Comparison of ENCODE assay signal across 23 cellular contexts in the genomic region with DNA sequence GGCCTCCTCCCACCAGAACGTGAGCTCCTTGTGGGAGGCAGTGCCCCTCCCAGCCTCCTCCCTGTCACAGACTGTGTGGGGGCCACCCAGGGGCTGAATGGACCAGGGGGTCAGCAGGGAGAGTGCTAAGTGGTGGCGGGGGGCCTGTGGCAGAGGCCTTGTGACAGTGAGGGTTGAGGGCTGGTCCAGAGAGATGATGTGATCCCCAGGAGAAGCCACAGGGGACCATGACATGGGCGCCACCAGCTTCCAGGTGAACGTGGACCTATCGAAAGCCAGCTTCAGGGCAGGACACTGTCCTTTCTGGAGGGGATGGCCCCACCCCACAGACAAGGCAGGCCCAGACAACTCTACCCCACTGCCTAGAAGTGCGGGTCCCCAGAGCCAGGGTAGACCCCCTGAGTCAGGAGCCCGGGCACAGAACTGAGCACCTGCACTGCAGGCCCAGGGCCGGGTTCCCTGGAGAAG. TPM values are rescaled to one million over a fixed set of nuclear protein-coding genes. Genes with fewer than 3 reads are reported as not detected.
A peak's percentile ranks its signal among the peaks of the same experiment; 100 is the strongest.
DNase-seq lines count a peak whose midpoint lies in the region; ATAC-seq, FAIRE-seq and TF ChIP-seq lines count a peak whose summit lies in the region.
"Had no signal": no experiment of that assay in that cellular context is flagged by ENCODE, and none has a peak within 500 bp of the region (broad histone marks: within the 10 kb centered on the region; RNA-seq: fewer than 3 reads in every experiment).

No MANE protein-coding gene starts in this region.

- H2BK5ac ChIP-seq in trophoblast cell (ENCODE audit: low read depth, low read length, poor library complexity), result no peak overlapping the region

- CTCF ChIA-PET in activated CD4-positive, alpha-beta T cell treated with anti-CD3 and anti-CD28 coated beads for 36 hours (lab: Charles Lee), result no interaction called here

- H3K4ac ChIP-seq in trophoblast cell (ENCODE audit: low read depth, low read length), result no peak overlapping the region

- POLR2A ChIA-PET in activated CD4-positive, alpha-beta T cell treated with anti-CD3 and anti-CD28 coated beads for 36 hours (lab: Charles Lee), result no interaction called here

- peaks cover 24% of the 10 kb centered on the region for H3K4me1 Mint-ChIP-seq in activated CD4-positive, alpha-beta T cell treated with anti-CD3 and anti-CD28 coated beads for 36 hours
- peaks cover 28% of the 10 kb centered on the region for H3K4me1 Mint-ChIP-seq in chondrocyte (ENCODE audit: low read depth)

- no peak overlapping the region for H3K4me2 ChIP-seq in trophoblast cell (ENCODE audit: low read length)

- peaks cover 4% of the 10 kb centered on the region for H3K79me2 ChIP-seq in trophoblast cell (ENCODE audit: control insufficient read depth, insufficient read depth, low read length, poor library complexity)

- peak overlapping the region; percentile 25 for H3K27ac Mint-ChIP-seq in activated CD4-positive, alpha-beta T cell treated with anti-CD3 and anti-CD28 coated beads for 36 hours
- peak overlapping the region; percentile 65 for H3K27ac Mint-ChIP-seq in chondrocyte (ENCODE audit: unreplicated experiment)
- H3K27ac Mint-ChIP-seq: activated T-helper 1 cell treated with anti-CD3 and anti-CD28 coated beads, Interleukin-12 subunit alpha, Interleukin-12 subunit beta, Interleukin-2, Interleukin-4 antibody, amounts not matched to agents 30 ng/mL and 10 ng/mL and 1 ng/mL, durations not matched to agents 14 hours and 24 hours and 36 hours had no signal

- H3K27ac ChIP-seq in trophoblast cell (ENCODE audit: low read depth, low read length), result peak overlapping the region; percentile 2
- H3K27ac ChIP-seq: heart left ventricle had no signal

- H3K79me1 ChIP-seq in trophoblast cell (ENCODE audit: low read length), result no peaks in the 10 kb centered on the region

- H3K4me3 Mint-ChIP-seq in activated CD4-positive, alpha-beta T cell treated with anti-CD3 and anti-CD28 coated beads for 36 hours, result no peak overlapping the region
- no peak overlapping the region for H3K4me3 Mint-ChIP-seq in chondrocyte (ENCODE audit: unreplicated experiment)
- H3K4me3 Mint-ChIP-seq: activated T-helper 1 cell treated with anti-CD3 and anti-CD28 coated beads, Interleukin-12 subunit alpha, Interleukin-12 subunit beta, Interleukin-2, Interleukin-4 antibody, amounts not matched to agents 30 ng/mL and 10 ng/mL and 1 ng/mL, durations not matched to agents 14 hours and 24 hours and 36 hours; CD14-positive monocyte had no signal

- no peaks in the 10 kb centered on the region for H3K27me3 Mint-ChIP-seq in activated CD4-positive, alpha-beta T cell treated with anti-CD3 and anti-CD28 coated beads for 36 hours
- H3K27me3 Mint-ChIP-seq in chondrocyte (ENCODE audit: low read depth), result no peaks in the 10 kb centered on the region

- no peak overlapping the region for H2BK12ac ChIP-seq in trophoblast cell (ENCODE audit: low read length)

- H3K14ac ChIP-seq in trophoblast cell (ENCODE audit: low read length), result no peak overlapping the region

- H3K4me1 ChIP-seq in trophoblast cell (ENCODE audit: control insufficient read depth in 1 of 2, insufficient read depth in 2 of 2, low read length in 2 of 2), result peaks cover 10 to 21% of the 10 kb centered on the region in 2 experiments

- no peak overlapping the region for H3K9ac ChIP-seq in trophoblast cell (ENCODE audit: low read length)

- H3K4me3 ChIP-seq in trophoblast cell (ENCODE audit: low read depth, low read length), result no peak overlapping the region
- H3K4me3 ChIP-seq: heart left ventricle, skin epidermis had no signal

- FAIRE-seq in H54 (lab: Jason Lieb, UNC), result no peak

- no peaks in the 10 kb centered on the region for H3K9me3 Mint-ChIP-seq in activated CD4-positive, alpha-beta T cell treated with anti-CD3 and anti-CD28 coated beads for 36 hours (ENCODE audit: low read depth)
- no peaks in the 10 kb centered on the region for H3K9me3 Mint-ChIP-seq in chondrocyte (ENCODE audit: low read depth)
- H3K9me3 Mint-ChIP-seq: activated T-helper 1 cell treated with anti-CD3 and anti-CD28 coated beads, Interleukin-12 subunit alpha, Interleukin-12 subunit beta, Interleukin-2, Interleukin-4 antibody, amounts not matched to agents 30 ng/mL and 10 ng/mL and 1 ng/mL, durations not matched to agents 14 hours and 24 hours and 36 hours; CD14-positive monocyte; immature natural killer cell had no signal

- ATAC-seq in activated CD4-positive, alpha-beta T cell treated with anti-CD3 and anti-CD28 coated beads for 36 hours, result no peak
- no peak for ATAC-seq in GM18861 (IDR thresholded peaks at IDR 0.05; ENCODE audit: unreplicated experiment)
- ATAC-seq: heart left ventricle had no signal

- H3K18ac ChIP-seq in trophoblast cell (ENCODE audit: low read length), result no peak overlapping the region

- no peak overlapping the region for H4K12ac ChIP-seq in trophoblast cell (ENCODE audit: low read depth, low read length)

- H4K91ac ChIP-seq in trophoblast cell (ENCODE audit: low read depth, low read length), result no peak overlapping the region

- DNase-seq in activated CD4-positive, alpha-beta T cell treated with anti-CD3 and anti-CD28 coated beads for 36 hours, result peak; percentile 3
- no peak for DNase-seq in activated CD4-positive, alpha-beta T cell treated with anti-CD3 and anti-CD28 coated beads for 48 hours
- DNase-seq in H54 (ENCODE audit: insufficient read length, low spot score), result no peak
- DNase-seq in chondrocyte (ENCODE audit: low spot score), result no peak
- no peak for DNase-seq in trophoblast cell
- DNase-seq in NCI-H82 (lab: John Stamatoyannopoulos, UW), result no peak
- no peak for DNase-seq in activated effector memory CD4-positive, alpha-beta T cell treated with anti-CD3 and anti-CD28 coated beads, Interleukin-2, amount 50 U/mL, for 16 hours
- DNase-seq: activated CD8-positive, alpha-beta memory T cell treated with anti-CD3 and anti-CD28 coated beads for 24 hours; amygdala; central memory CD4-positive, alpha-beta T cell; DMS153; effector CD4-positive, alpha-beta T cell; immature natural killer cell; NCI-H1436 treated with DMSO at 0.1 percent for 48 hours; NCI-H2227 treated with DMSO at 0.1 percent for 48 hours; NK-92 treated with Interleukin-12 subunit alpha and Interleukin-12 subunit beta, amount 100 ng/mL, for 24 hours; stimulated activated CD4-positive, alpha-beta T cell treated with anti-CD3 and anti-CD28 coated beads, Interleukin-4, amount 100 ng/mL, for 1 hour; substantia nigra had no signal

- no peak overlapping the region for H2AFZ ChIP-seq in trophoblast cell (ENCODE audit: insufficient read depth, low read length, poor library complexity)

- H2BK120ac ChIP-seq in trophoblast cell (ENCODE audit: insufficient read depth, low read length, poor library complexity), result no peak overlapping the region

- no peak overlapping the region for H3K23ac ChIP-seq in trophoblast cell (ENCODE audit: low read length)

- H2AK5ac ChIP-seq in trophoblast cell (ENCODE audit: low read length), result no peak overlapping the region

- no peaks in the 10 kb centered on the region for H3K27me3 ChIP-seq in trophoblast cell (ENCODE audit: insufficient read depth, low read length)
- H3K27me3 ChIP-seq: heart left ventricle had no signal

- intact Hi-C loops in activated CD4-positive, alpha-beta T cell treated with anti-CD3 and anti-CD28 coated beads for 36 hours (cut with DNase I, micrococcal nuclease), result no loop called here

- TF ChIP-seq CTCF in chondrocyte (IDR thresholded peaks at IDR 0.05), result no peak

- H3K9me3 ChIP-seq in trophoblast cell (ENCODE audit: insufficient read depth, low read depth, low read length), result no peaks in the 10 kb centered on the region
- H3K9me3 ChIP-seq: heart left ventricle had no signal

- peaks cover 8% of the 10 kb centered on the region for H3K36me3 Mint-ChIP-seq in activated CD4-positive, alpha-beta T cell treated with anti-CD3 and anti-CD28 coated beads for 36 hours (ENCODE audit: low read depth)
- peaks cover 4% of the 10 kb centered on the region for H3K36me3 Mint-ChIP-seq in chondrocyte (ENCODE audit: low read depth)
- H3K36me3 Mint-ChIP-seq: immature natural killer cell had no signal

- TF ChIP-seq POLR2A in H54 (IDR thresholded peaks at IDR 0.05; ENCODE audit: low read depth, low read length), result peak; percentile 2; the same call in 1 of the 2 replicates

- peaks cover 50 to 56% of the 10 kb centered on the region in 2 experiments for H3K36me3 ChIP-seq in trophoblast cell (ENCODE audit: control insufficient read depth in 1 of 2, insufficient read depth in 2 of 2, low read length in 2 of 2)

- no peak overlapping the region for H4K8ac ChIP-seq in trophoblast cell (ENCODE audit: low read depth, low read length)

- no CpG with 5 or more reads among the region's 8 CpGs for WGBS in trophoblast cell (ENCODE audit: extremely low coverage, insufficient coverage, insufficient read length)

RNA-seq across cellular contexts. Expression of a gene that starts 3.1 kb away (rescaled TPM):
- 10 to 100 TPM; 12.5 to 13.6 TPM for total RNA-seq in activated CD4-positive, alpha-beta T cell treated with anti-CD3 and anti-CD28 coated beads for 36 hours
- 30.8 to 32.1 TPM (median 31.5 TPM) in 3 replicates for total RNA-seq in chondrocyte
- polyA plus RNA-seq in trophoblast cell (2013), result 33.2 and 35.2 TPM in 2 replicates

RNA-seq across cellular contexts. Expression of a gene that starts 3.5 kb away (rescaled TPM):
- 10 to 100 TPM; 34.4 to 42.4 TPM for total RNA-seq in activated CD4-positive, alpha-beta T cell treated with anti-CD3 and anti-CD28 coated beads for 36 hours
- 36.5 to 46.0 TPM (median 40.7 TPM) in 3 replicates for total RNA-seq in chondrocyte
- polyA plus RNA-seq in trophoblast cell (2013), result 44.4 and 44.6 TPM in 2 replicates

RNA-seq across cellular contexts. Expression of a gene that starts 6.3 kb away (rescaled TPM):
- 100 to 1,000 TPM; 146 to 175 TPM for total RNA-seq in activated CD4-positive, alpha-beta T cell treated with anti-CD3 and anti-CD28 coated beads for 36 hours
- total RNA-seq in chondrocyte, result 54.5 to 78.7 TPM (median 60.4 TPM) in 3 replicates
- 94.3 and 98.1 TPM in 2 replicates for polyA plus RNA-seq in trophoblast cell (2013)

RNA-seq across cellular contexts. Expression of a gene that starts 6.7 kb away (rescaled TPM):
- total RNA-seq in activated CD4-positive, alpha-beta T cell treated with anti-CD3 and anti-CD28 coated beads for 36 hours, result 10 to 100 TPM; 13.1 to 18.4 TPM
- total RNA-seq in chondrocyte, result 16.9 to 28.4 TPM (median 19.7 TPM) in 3 replicates
- polyA plus RNA-seq in trophoblast cell (2013), result 3.6 and 4.3 TPM in 2 replicates

RNA-seq across cellular contexts. Expression of a gene that starts 7.9 kb away (rescaled TPM):
- total RNA-seq in activated CD4-positive, alpha-beta T cell treated with anti-CD3 and anti-CD28 coated beads for 36 hours, result 10 to 100 TPM; 23.7 to 43.6 TPM
- 51.0 to 62.9 TPM (median 53.8 TPM) in 3 replicates for total RNA-seq in chondrocyte
- polyA plus RNA-seq in trophoblast cell (2013), result 31.6 TPM in 2 replicates
